ENCODE assay signal across 14 cellular contexts in the genomic region with DNA sequence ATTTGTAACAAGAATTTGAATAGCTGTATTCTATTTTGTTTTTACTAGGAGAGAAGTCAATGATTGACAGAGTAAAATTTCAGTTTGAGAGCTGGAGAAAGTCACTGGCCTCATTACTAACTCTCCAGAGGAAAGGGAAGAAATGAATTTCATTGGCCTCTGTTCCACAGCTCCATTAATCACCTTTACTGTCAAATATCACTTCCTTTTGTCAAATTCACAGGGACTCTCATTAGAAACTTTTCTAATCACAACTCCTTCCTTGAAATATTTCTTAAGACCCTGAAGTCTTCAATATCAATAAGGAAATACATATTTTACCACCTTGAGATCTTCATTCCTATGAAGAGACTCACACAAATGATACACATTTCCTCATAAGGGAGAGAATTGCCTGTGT.
DNase-seq lines count a peak whose midpoint lies in the region; ATAC-seq, FAIRE-seq and TF ChIP-seq lines count a peak whose summit lies in the region.
"Had no signal": no experiment of that assay in that cellular context is flagged by ENCODE, and none has a peak within 500 bp of the region (broad histone marks: within the 10 kb centered on the region; RNA-seq: fewer than 3 reads in every experiment).

No MANE protein-coding gene starts in this region.

- 0 out of 2 replicates have a peak overlapping the region, but pooled peaks have one; percentile 6 for H3K4me2 ChIP-seq in PC-9
- H3K4me2 ChIP-seq in endothelial cell of umbilical vein (ENCODE audit: insufficient read depth, low read length) = no peak overlapping the region

- DNase-seq in PC-9 (peak in 1 of 2 experiments; percentile 73), endothelial cell of umbilical vein (ENCODE audit: low read depth, low spot score) (peak; percentile 49), lung microvascular endothelial cell (ENCODE audit: low read depth in 2 of 2) (peak; percentile 9 to 74), NCI-H774 (lab: John Stamatoyannopoulos, UW) (no peak)
- DNase-seq: CD8-positive, alpha-beta T cell; COR-L47; GF-D8; GOT3; HCEC 1CT; HFFc6 had no signal

- H3K4me1 ChIP-seq in PC-9 (replicated peaks; ENCODE audit: insufficient read depth) (peaks cover 21% of the 10 kb centered on the region), endothelial cell of umbilical vein (ENCODE audit: control insufficient read depth, extremely low read depth, insufficient read depth, low read length) (peaks cover 16% of the 10 kb centered on the region)

- BruUV-seq in PC-9 (replicated peaks; lab: Mats Ljungman, UMichigan) = no TSS peak
- no TSS peak for BruUV-seq in endothelial cell of umbilical vein (replicated peaks; lab: Mats Ljungman, UMichigan)

- ATAC-seq in HG03280 (IDR thresholded peaks at IDR 0.05; ENCODE audit: unreplicated experiment) (no peak), HG02759 (IDR thresholded peaks at IDR 0.05; ENCODE audit: unreplicated experiment) (no peak), HG03565 (IDR thresholded peaks at IDR 0.05; ENCODE audit: unreplicated experiment) (no peak)
- ATAC-seq: CD8-positive, alpha-beta T cell had no signal

- H2AFZ ChIP-seq in PC-9 = no peak overlapping the region
- H2AFZ ChIP-seq in endothelial cell of umbilical vein (ENCODE audit: low read depth, low read length) = no peak overlapping the region

- FAIRE-seq in endothelial cell of umbilical vein (lab: Jason Lieb, UNC) = no peak
- FAIRE-seq: GM19239 had no signal

- POLR2A ChIA-PET in PC-9 (lab: Charles Lee; ENCODE audit: unreplicated experiment) = no interaction called here
- POLR2A ChIA-PET in endothelial cell of umbilical vein (lab: Charles Lee) = no interaction called here

- no peaks in the 10 kb centered on the region for H3K27me3 ChIP-seq in PC-9 (ENCODE audit: insufficient read depth, low read depth)
- H3K27me3 ChIP-seq in endothelial cell of umbilical vein (ENCODE audit: control insufficient read depth in 2 of 2, insufficient read depth in 2 of 2, low read length in 2 of 2) = no peaks in the 10 kb centered on the region

- no peak overlapping the region for H3K9ac ChIP-seq in endothelial cell of umbilical vein (replicated peaks; ENCODE audit: extremely low read depth, insufficient read depth, low read length)

- H3K9me1 ChIP-seq in endothelial cell of umbilical vein (replicated peaks; ENCODE audit: control insufficient read depth, extremely low read depth, insufficient read depth, low read length) = no peaks in the 10 kb centered on the region

- H3K9me2 ChIP-seq in PC-9 (ENCODE audit: insufficient read depth) = no peaks in the 10 kb centered on the region

- H3K36me3 ChIP-seq in PC-9 (ENCODE audit: low read depth) (no peaks in the 10 kb centered on the region), endothelial cell of umbilical vein (ENCODE audit: control insufficient read depth in 2 of 2, extremely low read depth in 1 of 2, insufficient read depth in 2 of 2, low read length in 2 of 2) (no peaks in the 10 kb centered on the region)

- intact Hi-C loops in PC-9 (cut with micrococcal nuclease; ENCODE audit: unreplicated experiment) = loop anchor here (2.0 kb wide), 1 partner anchor 76 kb away; no protein-coding TSS in a partner anchor
- intact Hi-C loops in endothelial cell of umbilical vein (cut with micrococcal nuclease) = no loop called here

- H3K4me3 ChIP-seq in PC-9 = no peak overlapping the region
- H3K4me3 ChIP-seq in endothelial cell of umbilical vein (replicated peaks in 1 of 3; ENCODE audit: insufficient read depth in 1 of 3, low read depth in 1 of 3, low read length in 3 of 3) = no peak overlapping the region

- no peaks in the 10 kb centered on the region for H4K20me1 ChIP-seq in PC-9 (ENCODE audit: insufficient read depth)
- H4K20me1 ChIP-seq in endothelial cell of umbilical vein (replicated peaks; ENCODE audit: control insufficient read depth, extremely low read depth, insufficient read depth, low read length) = no peaks in the 10 kb centered on the region

- no peak for TF ChIP-seq CTCF in PC-9 (conservative IDR thresholded peaks at IDR 0.05)
- TF ChIP-seq CTCF in endothelial cell of umbilical vein (IDR thresholded peaks at IDR 0.05; ENCODE audit: extremely low read depth in 1 of 2, insufficient read depth in 1 of 2, low read depth in 1 of 2, low read length in 2 of 2) = no peak

- CTCF ChIA-PET in PC-9 (lab: Charles Lee) (no interaction called here), endothelial cell of umbilical vein (lab: Charles Lee) (interaction anchor here (0.9 to 1.3 kb wide), 2 partner anchors 12 to 245 kb away, joined by 3 to 4 read pairs; no protein-coding TSS in a partner anchor)

- H3K79me2 ChIP-seq in PC-9 (ENCODE audit: low read depth) (no peaks in the 10 kb centered on the region), endothelial cell of umbilical vein (ENCODE audit: control insufficient read depth, insufficient read depth, low read length) (no peaks in the 10 kb centered on the region)

- H3K27ac ChIP-seq in PC-9 = peak overlapping the region; percentile 16; the same call in 1 of the 2 replicates
- H3K27ac ChIP-seq in endothelial cell of umbilical vein (ENCODE audit: insufficient read depth, low read depth, low read length) = no peak overlapping the region

- dilution Hi-C loops in endothelial cell of umbilical vein (cut with MboI; ENCODE audit: extremely low pct_ligation_motif_present, low sequenced_read_pairs) = no loop called here

- TF ChIP-seq POLR2A in endothelial cell of umbilical vein (IDR thresholded peaks at IDR 0.05; ENCODE audit: low read depth, low read length) = no peak

- H3K9me3 ChIP-seq in PC-9 (ENCODE audit: insufficient read depth, low read depth) = no peaks in the 10 kb centered on the region
- no peaks in the 10 kb centered on the region for H3K9me3 ChIP-seq in endothelial cell of umbilical vein (replicated peaks; ENCODE audit: control insufficient read depth, insufficient read depth, low read length)

- no peaks in the 10 kb centered on the region; the same call in 1 of the 2 replicates for H3F3A ChIP-seq in PC-9 (ENCODE audit: insufficient read depth, low read depth)

TF ChIP-seq in endothelial cell of umbilical vein, 7 proteins besides CTCF, POLR2A, EP300 and RAD21:
- TF ChIP-seq FOS (IDR thresholded peaks at IDR 0.05; ENCODE audit: borderline replicate concordance, insufficient read depth, low read length) (no peak), EZH2 (IDR thresholded peaks at IDR 0.05; ENCODE audit: borderline replicate concordance, low read depth, low read length, severe bottlenecking) (no peak), POLR2AphosphoS5 (IDR thresholded peaks at IDR 0.05; ENCODE audit: insufficient read depth, low read depth, low read length) (no peak), GATA2 (IDR thresholded peaks at IDR 0.05; ENCODE audit: insufficient read depth, insufficient read length, low read depth, low read length) (no peak), MYC (IDR thresholded peaks at IDR 0.05; ENCODE audit: low read depth, low read length) (no peak), JUN (IDR thresholded peaks at IDR 0.05; ENCODE audit: borderline replicate concordance, insufficient read depth, insufficient read length, low read depth) (no peak)
- TF ChIP-seq, protein P1, sequence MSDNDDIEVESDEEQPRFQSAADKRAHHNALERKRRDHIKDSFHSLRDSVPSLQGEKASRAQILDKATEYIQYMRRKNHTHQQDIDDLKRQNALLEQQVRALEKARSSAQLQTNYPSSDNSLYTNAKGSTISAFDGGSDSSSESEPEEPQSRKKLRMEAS (IDR thresholded peaks at IDR 0.05; ENCODE audit: insufficient read depth, insufficient read length) = no peak
TF ChIP-seq in endothelial cell of umbilical vein: peak in this region for 0.
